In the genomic region with DNA sequence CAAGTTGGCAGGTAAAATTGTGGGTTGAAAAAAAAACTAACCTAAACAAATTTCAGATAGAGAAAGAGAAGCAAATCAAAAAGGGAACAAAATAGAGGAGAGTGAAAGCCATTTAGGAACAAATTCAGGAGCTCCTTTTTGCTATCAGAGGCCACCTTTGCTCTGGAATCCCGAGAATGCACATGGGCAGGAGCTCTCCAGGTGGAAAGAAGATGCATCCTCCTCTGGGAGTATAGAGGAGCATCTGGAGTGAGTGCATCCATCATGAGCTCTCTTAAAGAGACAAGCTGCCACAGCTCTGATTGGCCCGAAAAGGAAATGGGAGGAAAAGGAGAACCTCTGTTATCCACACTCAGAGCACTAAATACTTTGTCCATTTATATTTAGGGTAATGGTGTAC, we compare ENCODE assay signal across 25 cellular contexts. TPM values are rescaled to one million over a fixed set of nuclear protein-coding genes. Genes with fewer than 3 reads are reported as not detected.
"Had no signal": no experiment of that assay in that cellular context is flagged by ENCODE, and none has a peak within 500 bp of the region (broad histone marks: within the 10 kb centered on the region; RNA-seq: fewer than 3 reads in every experiment).

No MANE protein-coding gene starts in this region.

- H3K9me3 ChIP-seq: SK-N-SH had no signal

- DNase-seq: KBM-7, MV-4-11, NCI-H1048, NCI-H1105, NCI-H1417, NCI-H1436 treated with DMSO at 0.1 percent for 48 hours, NCI-H1694, NCI-H187 treated with DMSO at 0.1 percent for 48 hours, NCI-H2029 treated with DMSO at 0.1 percent for 48 hours, NCI-H2171 treated with DMSO at 0.1 percent for 48 hours, NCI-H345, NCI-H446 treated with DMSO at 0.1 percent for 48 hours, NCI-H510A treated with DMSO at 0.1 percent for 48 hours, NCI-H526, PC-3, SHP77, SK-N-SH, SW 1271 had no signal

- H3K27ac ChIP-seq: RWPE1 had no signal

- ATAC-seq: Panc1, PC-3 had no signal

RNA-seq across cellular contexts. Expression of a gene that starts 26.3 kb away (rescaled TPM):
- total RNA-seq: HT-29, LHCN-M2, MCF 10A, OCI-LY7, PC-3, SK-MEL-5 had no signal
- polyA plus RNA-seq: SK-N-SH had no signal
